14 cellular contexts compared by ENCODE assay signal in genomic region chr4:17562157-17562556, GRCh38. TPM values are rescaled to one million over a fixed set of nuclear protein-coding genes. Genes with fewer than 3 reads are reported as not detected.
DNase-seq lines count a peak whose midpoint lies in the region; ATAC-seq and TF ChIP-seq lines count a peak whose summit lies in the region.
"Had no signal": no experiment of that assay in that cellular context is flagged by ENCODE, and none has a peak within 500 bp of the region (broad histone marks: within the 10 kb centered on the region; RNA-seq: fewer than 3 reads in every experiment).

No MANE protein-coding gene starts in this region.

- no peaks in the 10 kb centered on the region for H3K36me3 Mint-ChIP-seq in activated CD4-positive, alpha-beta T cell treated with anti-CD3 and anti-CD28 coated beads, Interleukin-2, amount 10 ng/mL, durations not matched to agents 24 days and 14 days (ENCODE audit: low read depth)
- H3K36me3 Mint-ChIP-seq: activated naive CD4-positive, alpha-beta T cell treated with anti-CD3 and anti-CD28 coated beads, Interleukin-2, amount 50 U/mL, for 24 hours; CD14-positive monocyte had no signal

- in situ Hi-C loops in GM13977 (cut with MboI; ENCODE audit: low pct_unique_long_range_greater_than_20kb, low sequenced_read_pairs, unreplicated experiment) (loop anchor here (25.0 kb wide), 1 partner anchor 475 kb away; no protein-coding TSS in a partner anchor), SK-MEL-5 (cut with HindIII; ENCODE audit: low pct_unique_long_range_greater_than_20kb, low sequenced_read_pairs) (no loop called here)

- peaks cover 5% of the 10 kb centered on the region for H3K4me1 Mint-ChIP-seq in activated CD4-positive, alpha-beta T cell treated with anti-CD3 and anti-CD28 coated beads, Interleukin-2, amount 10 ng/mL, durations not matched to agents 24 days and 14 days
- H3K4me1 Mint-ChIP-seq: activated naive CD4-positive, alpha-beta T cell treated with anti-CD3 and anti-CD28 coated beads, Interleukin-2, amount 50 U/mL, for 24 hours; CD14-positive monocyte had no signal

- no peak for DNase-seq in GM13977 (ENCODE audit: low spot score)
- DNase-seq in SK-MEL-5 (ENCODE audit: low read depth, low spot score): peak; percentile 52
- no peak for DNase-seq in left colon
- no peak for DNase-seq in mucosa of gallbladder (ENCODE audit: low spot score)
- DNase-seq in activated CD4-positive, alpha-beta T cell treated with anti-CD3 and anti-CD28 coated beads, Interleukin-2, amount 10 ng/mL, durations not matched to agents 24 days and 14 days: no peak
- DNase-seq in AG08396 (ENCODE audit: low spot score): no peak
- DNase-seq: H7, NCI-H2029 treated with DMSO at 0.1 percent for 48 hours had no signal

- no peak overlapping the region for H3K27ac ChIP-seq in C4-2B

- no peak overlapping the region for H3K27ac Mint-ChIP-seq in activated CD4-positive, alpha-beta T cell treated with anti-CD3 and anti-CD28 coated beads, Interleukin-2, amount 10 ng/mL, durations not matched to agents 24 days and 14 days
- H3K27ac Mint-ChIP-seq: activated naive CD4-positive, alpha-beta T cell treated with anti-CD3 and anti-CD28 coated beads, Interleukin-2, amount 50 U/mL, for 24 hours had no signal

- H3K9me3 Mint-ChIP-seq in activated CD4-positive, alpha-beta T cell treated with anti-CD3 and anti-CD28 coated beads, Interleukin-2, amount 10 ng/mL, durations not matched to agents 24 days and 14 days: no peaks in the 10 kb centered on the region
- H3K9me3 Mint-ChIP-seq: activated naive CD4-positive, alpha-beta T cell treated with anti-CD3 and anti-CD28 coated beads, Interleukin-2, amount 50 U/mL, for 24 hours; CD14-positive monocyte had no signal

- ATAC-seq in left colon: peak; percentile 26
- ATAC-seq in HG03039 (IDR thresholded peaks at IDR 0.05; ENCODE audit: unreplicated experiment): no peak
- ATAC-seq: Panc1, sciatic nerve had no signal

- H3K4me3 Mint-ChIP-seq in activated CD4-positive, alpha-beta T cell treated with anti-CD3 and anti-CD28 coated beads, Interleukin-2, amount 10 ng/mL, durations not matched to agents 24 days and 14 days: no peak overlapping the region
- H3K4me3 Mint-ChIP-seq: activated naive CD4-positive, alpha-beta T cell treated with anti-CD3 and anti-CD28 coated beads, Interleukin-2, amount 50 U/mL, for 24 hours; CD14-positive monocyte had no signal

- intact Hi-C loops in left colon (cut with DNase I, micrococcal nuclease): no loop called here
- intact Hi-C loops in activated CD4-positive, alpha-beta T cell treated with anti-CD3 and anti-CD28 coated beads, Interleukin-2, amount 10 ng/mL, durations not matched to agents 24 days and 14 days (cut with micrococcal nuclease): no loop called here

- H3K27me3 Mint-ChIP-seq in activated CD4-positive, alpha-beta T cell treated with anti-CD3 and anti-CD28 coated beads, Interleukin-2, amount 10 ng/mL, durations not matched to agents 24 days and 14 days: peaks cover 4% of the 10 kb centered on the region
- H3K27me3 Mint-ChIP-seq: activated naive CD4-positive, alpha-beta T cell treated with anti-CD3 and anti-CD28 coated beads, Interleukin-2, amount 50 U/mL, for 24 hours had no signal

- TF ChIP-seq CTCF in C4-2B (conservative IDR thresholded peaks at IDR 0.05) (peak; percentile 14; the same call in 1 of the 2 replicates), GM13977 (IDR thresholded peaks at IDR 0.05; ENCODE audit: extremely low read depth, insufficient read depth, missing control alignments) (peak; percentile 29)

RNA-seq across cellular contexts. Expression of gene LAP3, which starts 14.8 kb away (rescaled TPM):
- total RNA-seq in SK-MEL-5 (2014; rRNA removed; shearing (Covaris generic)): 90.2 and 96.7 TPM in 2 replicates
- 62.6 and 71.2 TPM in 2 replicates for polyA plus RNA-seq in SK-MEL-5 (2015; cell fraction: cytosol; rRNA removed)
- polyA plus RNA-seq in SK-MEL-5 (2015; cell fraction: nucleus; rRNA removed): 35.8 and 45.7 TPM in 2 replicates
- 10 to 100 TPM; 57.5 to 67.4 TPM for total RNA-seq in left colon
- total RNA-seq in mucosa of gallbladder: 72.1 TPM
- total RNA-seq in activated CD4-positive, alpha-beta T cell treated with anti-CD3 and anti-CD28 coated beads, Interleukin-2, amount 10 ng/mL, durations not matched to agents 24 days and 14 days: 114 and 126 TPM in 2 replicates

RNA-seq across cellular contexts. Expression of gene CLRN2, which starts 47.2 kb away (rescaled TPM):
- not detected in 2 replicates for total RNA-seq in SK-MEL-5 (2014; rRNA removed; shearing (Covaris generic))
- polyA plus RNA-seq in SK-MEL-5 (2015; cell fraction: cytosol; rRNA removed): not detected in 2 replicates
- not detected in 2 replicates for polyA plus RNA-seq in SK-MEL-5 (2015; cell fraction: nucleus; rRNA removed)
- total RNA-seq in left colon (not detected), mucosa of gallbladder (not detected)
- not detected in 2 replicates for total RNA-seq in activated CD4-positive, alpha-beta T cell treated with anti-CD3 and anti-CD28 coated beads, Interleukin-2, amount 10 ng/mL, durations not matched to agents 24 days and 14 days
- total RNA-seq: H7, sciatic nerve had no signal
- polyA plus RNA-seq: CD14-positive monocyte had no signal

RNA-seq across cellular contexts. Expression of gene QDPR, which starts 50.3 kb away (rescaled TPM):
- total RNA-seq in SK-MEL-5 (2014; rRNA removed; shearing (Covaris generic)): 37.9 and 55.5 TPM in 2 replicates
- 134 and 206 TPM in 2 replicates for polyA plus RNA-seq in SK-MEL-5 (2015; cell fraction: cytosol; rRNA removed)
- 25.2 and 30.4 TPM in 2 replicates for polyA plus RNA-seq in SK-MEL-5 (2015; cell fraction: nucleus; rRNA removed)
- total RNA-seq in left colon (10 to 100 TPM; 16.9 to 23.7 TPM), mucosa of gallbladder (45.1 TPM)
- 31.8 and 34.4 TPM in 2 replicates for total RNA-seq in activated CD4-positive, alpha-beta T cell treated with anti-CD3 and anti-CD28 coated beads, Interleukin-2, amount 10 ng/mL, durations not matched to agents 24 days and 14 days

RNA-seq across cellular contexts. Expression of gene MED28, which starts 52.3 kb away (rescaled TPM):
- 11.8 and 15.5 TPM in 2 replicates for total RNA-seq in SK-MEL-5 (2014; rRNA removed; shearing (Covaris generic))
- polyA plus RNA-seq in SK-MEL-5 (2015; cell fraction: cytosol; rRNA removed): 7.9 and 8.1 TPM in 2 replicates
- 22.5 and 24.9 TPM in 2 replicates for polyA plus RNA-seq in SK-MEL-5 (2015; cell fraction: nucleus; rRNA removed)
- total RNA-seq in left colon (10 to 100 TPM; 31.8 to 32.1 TPM), mucosa of gallbladder (53.0 TPM)
- total RNA-seq in activated CD4-positive, alpha-beta T cell treated with anti-CD3 and anti-CD28 coated beads, Interleukin-2, amount 10 ng/mL, durations not matched to agents 24 days and 14 days: 54.5 and 55.5 TPM in 2 replicates
